Comparison of ENCODE assay signal across 8 cellular contexts in the genomic region with DNA sequence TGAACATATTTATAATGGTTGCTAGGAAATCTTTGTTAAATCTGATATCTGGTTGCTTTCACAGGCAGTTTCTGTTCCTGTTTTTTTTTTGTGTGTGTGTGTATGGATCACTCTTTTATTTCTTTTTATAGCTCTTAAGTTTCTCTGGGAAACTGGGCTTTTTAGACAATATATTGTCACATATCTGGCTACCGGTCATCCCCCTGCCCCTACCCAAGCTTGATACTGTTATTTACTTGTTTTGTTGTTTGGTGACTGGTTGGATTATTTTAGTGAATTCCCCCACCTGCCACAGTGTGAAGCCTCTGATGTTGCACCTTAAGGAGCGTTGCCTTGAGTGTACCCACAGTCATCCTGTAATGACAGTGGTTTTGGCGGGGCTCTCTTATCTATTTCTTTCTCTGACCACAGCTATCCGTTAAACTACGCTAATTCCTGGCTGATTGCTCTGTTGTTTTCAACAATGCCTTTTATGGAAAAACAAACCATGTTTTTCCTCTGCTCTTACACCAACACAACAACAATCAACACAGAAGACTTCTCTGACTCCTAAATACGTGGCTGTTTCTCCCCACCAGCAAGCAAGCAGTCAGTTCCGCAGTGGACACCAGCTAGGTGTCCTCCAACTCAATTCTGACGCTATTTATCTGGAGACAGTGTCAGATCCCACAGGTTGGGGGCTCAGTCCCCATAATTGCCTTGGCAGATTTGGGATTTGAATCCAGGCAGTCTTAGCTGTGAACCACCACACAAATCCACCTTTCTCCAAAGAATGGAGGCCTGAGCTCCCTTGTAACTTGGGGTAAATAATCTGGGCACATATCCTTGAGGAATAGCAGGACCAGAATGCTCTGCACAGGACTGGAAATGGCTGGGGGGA. TPM values are rescaled to one million over a fixed set of nuclear protein-coding genes. Genes with fewer than 3 reads are reported as not detected.
DNase-seq lines count a peak whose midpoint lies in the region; ATAC-seq and TF ChIP-seq lines count a peak whose summit lies in the region.

No MANE protein-coding gene starts in this region.

- DNase-seq in GM12865 (ENCODE audit: low read depth) (peak; percentile 68), SIG-M5 treated with dmso at 0.1 percent for 504 hours (lab: John Stamatoyannopoulos, UW; ENCODE audit: unreplicated experiment) (peak; percentile 89), immature natural killer cell (peak; percentile 88 to 89 (median 88)), AG20443 (ENCODE audit: low spot score) (no peak), sciatic nerve (ENCODE audit: low spot score) (no peak), neuronal stem cell (ENCODE audit: low spot score) (no peak)
- no peak for DNase-seq in effector CD8-positive, alpha-beta T cell (lab: John Stamatoyannopoulos, UW)

- no peak overlapping the region for H3K23ac ChIP-seq in neuronal stem cell (ENCODE audit: low read depth, low read length, poor library complexity)

- H4K91ac ChIP-seq in neuronal stem cell (ENCODE audit: low read depth, low read length, poor library complexity), result no peak overlapping the region

- peak overlapping the region; percentile 21; the same call in 1 of the 2 replicates for H3K4me3 ChIP-seq in GM12865 (ENCODE audit: low read depth, low read length)
- no peak overlapping the region for H3K4me3 ChIP-seq in neuronal stem cell (ENCODE audit: low read length in 2 of 2)

- intact Hi-C loops in sciatic nerve (cut with DNase I), result no loop called here

- H3K36me3 ChIP-seq in neuronal stem cell (replicated peaks in 1 of 2; ENCODE audit: control insufficient read depth in 2 of 2, insufficient read depth in 2 of 2, low read length in 2 of 2), result no peaks in the 10 kb centered on the region

- no peak overlapping the region for H3K9ac ChIP-seq in neuronal stem cell (ENCODE audit: low read depth, low read length, poor library complexity)

- H3K27ac Mint-ChIP-seq in immature natural killer cell, result peak overlapping the region; percentile 91 to 98 (median 95)

- H4K8ac ChIP-seq in neuronal stem cell (ENCODE audit: low read depth, low read length), result no peak overlapping the region

- H2AK5ac ChIP-seq in neuronal stem cell (ENCODE audit: low read depth, low read length), result no peak overlapping the region

- no peak overlapping the region for H2BK12ac ChIP-seq in neuronal stem cell (ENCODE audit: low read length)

- no peak overlapping the region for H3K27ac ChIP-seq in neuronal stem cell (replicated peaks; ENCODE audit: low read length)

- no peak for TF ChIP-seq CTCF in GM12865 (IDR thresholded peaks at IDR 0.05; ENCODE audit: insufficient read depth, low read depth, low read length, missing control alignments)

- H2BK15ac ChIP-seq in neuronal stem cell (ENCODE audit: low read length), result no peak overlapping the region

- no CpG with 5 or more reads among the region's 8 CpGs for WGBS in neuronal stem cell (ENCODE audit: extremely low coverage in 2 of 2, insufficient read length in 2 of 2, insufficient replicate concordance in 1 of 2), 2 donors

- H3K27me3 ChIP-seq in neuronal stem cell (ENCODE audit: control insufficient read depth in 3 of 3, insufficient read depth in 3 of 3, low read depth in 1 of 3, low read length in 3 of 3), result peaks cover 0 to 32% (median 4%) of the 10 kb centered on the region in 3 experiments

- no peak overlapping the region for H3K14ac ChIP-seq in neuronal stem cell (ENCODE audit: low read length)

- H2BK120ac ChIP-seq in neuronal stem cell (ENCODE audit: low read depth, low read length), result no peak overlapping the region

- no peak overlapping the region for H3K4ac ChIP-seq in neuronal stem cell (ENCODE audit: low read length)

- H3K18ac ChIP-seq in neuronal stem cell (ENCODE audit: low read length), result no peak overlapping the region

- H3K4me1 ChIP-seq in neuronal stem cell (ENCODE audit: control insufficient read depth in 2 of 2, insufficient read depth in 1 of 2, low read depth in 1 of 2, low read length in 2 of 2), result peaks cover 0 to 2% of the 10 kb centered on the region in 2 donors

- no peaks in the 10 kb centered on the region for H3K79me1 ChIP-seq in neuronal stem cell (ENCODE audit: low read depth, low read length)

- H3K9me3 Mint-ChIP-seq in immature natural killer cell, result no peaks in the 10 kb centered on the region

- peaks cover 71 to 75% of the 10 kb centered on the region in 2 donors for H3K4me1 Mint-ChIP-seq in immature natural killer cell

- ATAC-seq in HG02571 (IDR thresholded peaks at IDR 0.05; ENCODE audit: unreplicated experiment) (peak; percentile 55), sciatic nerve (no peak)

- H3K36me3 Mint-ChIP-seq in immature natural killer cell, result peaks cover 8 to 19% (median 13%) of the 10 kb centered on the region in 3 donors

- H3K27me3 Mint-ChIP-seq in immature natural killer cell (ENCODE audit: low read depth in 3 of 3), result peaks cover 4 to 14% (median 13%) of the 10 kb centered on the region in 3 donors

- peak overlapping the region; percentile 75 to 90 (median 77) for H3K4me3 Mint-ChIP-seq in immature natural killer cell

- no peak overlapping the region for H2BK5ac ChIP-seq in neuronal stem cell (ENCODE audit: low read length)

- no peak overlapping the region for H2AFZ ChIP-seq in neuronal stem cell (ENCODE audit: low read length)

- no peak overlapping the region for H3K4me2 ChIP-seq in neuronal stem cell (ENCODE audit: insufficient read depth, low read length, poor library complexity, severe bottlenecking)

- H3K9me3 ChIP-seq in neuronal stem cell (replicated peaks in 1 of 2; ENCODE audit: control insufficient read depth in 2 of 2, insufficient read depth in 1 of 2, low read depth in 1 of 2, low read length in 2 of 2), result no peaks in the 10 kb centered on the region

RNA-seq across cellular contexts. Expression of gene GNLY, which starts 10.9 kb away (rescaled TPM):
- over 10,000 TPM; 13,165 to 20,506 (median 19,340) TPM for polyA plus RNA-seq in immature natural killer cell
- total RNA-seq in sciatic nerve, result 8.4 TPM
- polyA plus RNA-seq in neuronal stem cell (2013, experiment 1 of 2), result 0.24 TPM
- 0.06 TPM for polyA plus RNA-seq in neuronal stem cell (2013, experiment 2 of 2)

RNA-seq across cellular contexts. Expression of gene SFTPB, which starts 37.0 kb away (rescaled TPM):
- not detected for polyA plus RNA-seq in immature natural killer cell
- 6.1 TPM for total RNA-seq in sciatic nerve
- polyA plus RNA-seq in neuronal stem cell (2013, experiment 1 of 2), result not detected
- polyA plus RNA-seq in neuronal stem cell (2013, experiment 2 of 2), result not detected

RNA-seq across cellular contexts. Expression of gene ATOH8, which starts 48.8 kb away (rescaled TPM):
- not detected for polyA plus RNA-seq in immature natural killer cell
- total RNA-seq in sciatic nerve, result 57.2 TPM
- polyA plus RNA-seq in neuronal stem cell (2013, experiment 1 of 2), result 1.8 TPM
- 1.6 TPM for polyA plus RNA-seq in neuronal stem cell (2013, experiment 2 of 2)

Comparison
In these comparisons a context has a peak if more than half of its experiments do, and no peak if none do; other contexts are left out.
1. DNase-seq: peak in GM12865 (single experiment), SIG-M5 treated with dmso at 0.1 percent for 504 hours (single experiment) and immature natural killer cell (3 of 3); none in effector CD8-positive, alpha-beta T cell (single experiment), AG20443 (single experiment), sciatic nerve (single experiment) and neuronal stem cell (single experiment).